15 cellular contexts compared by ENCODE assay signal in genomic region chr10:43688348-43688892, GRCh38. TPM values are rescaled to one million over a fixed set of nuclear protein-coding genes. Genes with fewer than 3 reads are reported as not detected.
DNase-seq lines count a peak whose midpoint lies in the region; ATAC-seq and TF ChIP-seq lines count a peak whose summit lies in the region.
"Had no signal": no experiment of that assay in that cellular context is flagged by ENCODE, and none has a peak within 500 bp of the region (broad histone marks: within the 10 kb centered on the region; RNA-seq: fewer than 3 reads in every experiment).

No MANE protein-coding gene starts in this region.

- ATAC-seq in stimulated activated naive CD8-positive, alpha-beta T cell treated with anti-CD3 and anti-CD28 coated beads, Interleukin-15, Interleukin-2, amounts not matched to agents 100 U/mL and 50 U/mL, for 24 hours, result no peak
- no peak for ATAC-seq in activated CD8-positive, alpha-beta T cell treated with anti-CD3 and anti-CD28 coated beads for 36 hours
- ATAC-seq in naive B cell (ENCODE audit: low read depth in 2 of 2), result no peak
- ATAC-seq: activated naive CD4-positive, alpha-beta T cell treated with anti-CD3 and anti-CD28 coated beads, Interleukin-2, amount 50 U/mL, for 72 hours; left colon had no signal

- no peak for TF ChIP-seq CTCF in activated CD8-positive, alpha-beta T cell treated with anti-CD3 and anti-CD28 coated beads for 36 hours (IDR thresholded peaks at IDR 0.05)

- no peaks in the 10 kb centered on the region for H3K9me3 Mint-ChIP-seq in stimulated activated naive CD8-positive, alpha-beta T cell treated with anti-CD3 and anti-CD28 coated beads, Interleukin-15, Interleukin-2, amounts not matched to agents 100 ng/mL and 50 ng/mL, for 24 hours
- no peaks in the 10 kb centered on the region for H3K9me3 Mint-ChIP-seq in activated CD8-positive, alpha-beta T cell treated with anti-CD3 and anti-CD28 coated beads for 36 hours
- H3K9me3 Mint-ChIP-seq in naive B cell, result peaks cover 0 to 2% (median 0%) of the 10 kb centered on the region in 7 donors
- H3K9me3 Mint-ChIP-seq: activated naive CD4-positive, alpha-beta T cell treated with anti-CD3 and anti-CD28 coated beads, Interleukin-2, amount 50 U/mL, for 72 hours had no signal

- DNase-seq in stimulated activated naive CD8-positive, alpha-beta T cell treated with anti-CD3 and anti-CD28 coated beads, Interleukin-15, Interleukin-2, amounts not matched to agents 100 U/mL and 50 U/mL, for 24 hours, result no peak
- DNase-seq in activated CD8-positive, alpha-beta T cell treated with anti-CD3 and anti-CD28 coated beads for 36 hours, result no peak
- DNase-seq in naive B cell (no peak), substantia nigra (lab: John Stamatoyannopoulos, UW) (no peak), RKO (ENCODE audit: low spot score) (no peak), NCI-H187 treated with DMSO at 0.1 percent for 48 hours (lab: John Stamatoyannopoulos, UW) (no peak)
- no peak for DNase-seq in NK-92 treated with Interleukin-12 subunit alpha and Interleukin-12 subunit beta, amount 100 ng/mL, for 24 hours (lab: John Stamatoyannopoulos, UW)
- DNase-seq: caudate nucleus; effector memory CD4-positive, alpha-beta T cell; hippocampal formation; NCI-H1048 had no signal

- no peak overlapping the region for H3K27ac Mint-ChIP-seq in stimulated activated naive CD8-positive, alpha-beta T cell treated with anti-CD3 and anti-CD28 coated beads, Interleukin-15, Interleukin-2, amounts not matched to agents 100 ng/mL and 50 ng/mL, for 24 hours
- H3K27ac Mint-ChIP-seq in activated CD8-positive, alpha-beta T cell treated with anti-CD3 and anti-CD28 coated beads for 36 hours, result no peak overlapping the region
- H3K27ac Mint-ChIP-seq in naive B cell, result peak overlapping the region in 1 of 6 donors; percentile 86
- H3K27ac Mint-ChIP-seq: activated naive CD4-positive, alpha-beta T cell treated with anti-CD3 and anti-CD28 coated beads, Interleukin-2, amount 50 U/mL, for 72 hours had no signal

- H3K27ac ChIP-seq in substantia nigra (ENCODE audit: low read depth, low read length, poor library complexity, severe bottlenecking), result no peak overlapping the region
- H3K27ac ChIP-seq: SK-N-MC had no signal

- H3K4me1 Mint-ChIP-seq in stimulated activated naive CD8-positive, alpha-beta T cell treated with anti-CD3 and anti-CD28 coated beads, Interleukin-15, Interleukin-2, amounts not matched to agents 100 ng/mL and 50 ng/mL, for 24 hours (ENCODE audit: low read depth), result peaks cover 14% of the 10 kb centered on the region
- H3K4me1 Mint-ChIP-seq in activated CD8-positive, alpha-beta T cell treated with anti-CD3 and anti-CD28 coated beads for 36 hours (ENCODE audit: low read depth), result peaks cover 2% of the 10 kb centered on the region
- H3K4me1 Mint-ChIP-seq in naive B cell, result peaks cover 7 to 15% (median 11%) of the 10 kb centered on the region in 3 donors

- POLR2A ChIA-PET in activated CD8-positive, alpha-beta T cell treated with anti-CD3 and anti-CD28 coated beads for 36 hours (lab: Charles Lee), result no interaction called here

- intact Hi-C loops in activated CD8-positive, alpha-beta T cell treated with anti-CD3 and anti-CD28 coated beads for 36 hours (cut with micrococcal nuclease), result loop anchor here (10.0 kb wide), 1 partner anchor 626 kb away; no protein-coding TSS in a partner anchor

- no peaks in the 10 kb centered on the region for H3K36me3 Mint-ChIP-seq in stimulated activated naive CD8-positive, alpha-beta T cell treated with anti-CD3 and anti-CD28 coated beads, Interleukin-15, Interleukin-2, amounts not matched to agents 100 ng/mL and 50 ng/mL, for 24 hours (ENCODE audit: low read depth)
- H3K36me3 Mint-ChIP-seq in activated CD8-positive, alpha-beta T cell treated with anti-CD3 and anti-CD28 coated beads for 36 hours (ENCODE audit: low read depth), result no peaks in the 10 kb centered on the region
- no peaks in the 10 kb centered on the region for H3K36me3 Mint-ChIP-seq in naive B cell
- H3K36me3 Mint-ChIP-seq: activated naive CD4-positive, alpha-beta T cell treated with anti-CD3 and anti-CD28 coated beads, Interleukin-2, amount 50 U/mL, for 72 hours had no signal

- CTCF ChIA-PET in activated CD8-positive, alpha-beta T cell treated with anti-CD3 and anti-CD28 coated beads for 36 hours (lab: Charles Lee), result interaction anchor here (1.2 to 2.7 kb wide), 5 partner anchors 13 to 1176 kb away, joined by 3 to 14 read pairs (median 4); no protein-coding TSS in a partner anchor

- peak overlapping the region; percentile 18 for H3K4me3 Mint-ChIP-seq in stimulated activated naive CD8-positive, alpha-beta T cell treated with anti-CD3 and anti-CD28 coated beads, Interleukin-15, Interleukin-2, amounts not matched to agents 100 ng/mL and 50 ng/mL, for 24 hours
- peak overlapping the region; percentile 9 for H3K4me3 Mint-ChIP-seq in activated CD8-positive, alpha-beta T cell treated with anti-CD3 and anti-CD28 coated beads for 36 hours
- peak overlapping the region; percentile 3 to 91 (median 70) for H3K4me3 Mint-ChIP-seq in naive B cell

- H3K27me3 Mint-ChIP-seq in stimulated activated naive CD8-positive, alpha-beta T cell treated with anti-CD3 and anti-CD28 coated beads, Interleukin-15, Interleukin-2, amounts not matched to agents 100 ng/mL and 50 ng/mL, for 24 hours, result peaks cover 33% of the 10 kb centered on the region
- peaks cover 25% of the 10 kb centered on the region for H3K27me3 Mint-ChIP-seq in activated CD8-positive, alpha-beta T cell treated with anti-CD3 and anti-CD28 coated beads for 36 hours
- peaks cover 35 to 64% (median 50%) of the 10 kb centered on the region in 3 donors for H3K27me3 Mint-ChIP-seq in naive B cell

RNA-seq across cellular contexts. Expression of gene ZNF32, which starts 39.7 kb away (rescaled TPM):
- 10 to 100 TPM; 12.5 to 13.7 TPM for total RNA-seq in activated CD8-positive, alpha-beta T cell treated with anti-CD3 and anti-CD28 coated beads for 36 hours
- polyA plus RNA-seq in naive B cell (ENCODE audit: low read depth in 6 of 6), result 100 to 1,000 TPM in 1 of 6 donors, 10 to 100 TPM in 5; 68.9 to 135 (median 83.1) TPM

Comparison
In these comparisons a context has a peak if more than half of its experiments do, and no peak if none do; other contexts are left out.
1. H3K4me3 Mint-ChIP-seq: peak in every context shown above with its lines; median percentile 70 in naive B cell; 18 in stimulated activated naive CD8-positive, alpha-beta T cell treated with anti-CD3 and anti-CD28 coated beads, Interleukin-15, Interleukin-2, amounts not matched to agents 100 ng/mL and 50 ng/mL, for 24 hours; 9 in activated CD8-positive, alpha-beta T cell treated with anti-CD3 and anti-CD28 coated beads for 36 hours.